Comparison of ENCODE assay signal across 12 cellular contexts in the genomic region with DNA sequence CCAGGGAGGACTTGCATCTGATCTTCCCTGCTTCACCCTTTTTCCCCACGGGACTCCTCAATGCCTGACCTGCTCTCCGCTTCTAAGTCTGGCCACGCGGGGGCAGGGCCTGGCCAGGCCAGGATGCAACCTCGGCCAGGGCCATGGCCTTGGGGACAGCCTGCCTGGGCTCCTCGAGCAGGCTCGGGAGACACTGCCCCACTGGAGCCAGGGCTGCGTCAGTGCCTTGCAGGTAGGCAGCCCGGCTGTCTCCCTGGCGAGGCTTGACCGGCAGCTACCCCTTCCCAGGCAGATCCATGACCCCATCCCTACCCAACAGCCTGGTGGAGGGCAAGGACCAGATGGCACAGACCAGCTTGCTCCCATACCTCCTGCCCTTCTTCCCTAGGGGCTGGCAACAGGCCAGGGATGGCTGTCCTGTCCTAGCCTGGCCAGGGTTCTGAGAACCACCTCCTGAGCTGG. TPM values are rescaled to one million over a fixed set of nuclear protein-coding genes. Genes with fewer than 3 reads are reported as not detected.
DNase-seq lines count a peak whose midpoint lies in the region; ATAC-seq and TF ChIP-seq lines count a peak whose summit lies in the region.
"Had no signal": no experiment of that assay in that cellular context is flagged by ENCODE, and none has a peak within 500 bp of the region (broad histone marks: within the 10 kb centered on the region; RNA-seq: fewer than 3 reads in every experiment).

No MANE protein-coding gene starts in this region.

- DNase-seq in Daoy (ENCODE audit: low read depth): peak; percentile 63
- peak; percentile 68 to 71 for DNase-seq in heart right ventricle
- peak in 4 of 5 donors; percentile 22 to 57 (median 40) for DNase-seq in ovary
- no peak for DNase-seq in cerebellum (ENCODE audit: low spot score)
- DNase-seq in activated CD8-positive, alpha-beta T cell treated with anti-CD3 and anti-CD28 coated beads, Interleukin-2, amount 10 ng/mL, durations not matched to agents 7 days and 5 days: no peak
- no peak for DNase-seq in activated gamma-delta T cell (lab: John Stamatoyannopoulos, UW)
- DNase-seq: activated CD4-positive, alpha-beta T cell treated with anti-CD3 and anti-CD28 coated beads, Interleukin-2, amount 10 ng/mL, durations not matched to agents 7 days and 5 days; NCI-H1436 had no signal

- TF ChIP-seq POLR2A in ovary (IDR thresholded peaks at IDR 0.05): no peak

- TF ChIP-seq CTCF in heart right ventricle (IDR thresholded peaks at IDR 0.05) (peak; percentile 30 to 74 (median 63)), ovary (IDR thresholded peaks at IDR 0.05) (no peak)

- H3K9me3 ChIP-seq in heart right ventricle (no peaks in the 10 kb centered on the region), ovary (no peaks in the 10 kb centered on the region)
- H3K9me3 ChIP-seq: BLaER1, Peyer's patch had no signal

- peaks cover 0 to 6% (median 0%) of the 10 kb centered on the region in 9 donors for H3K36me3 ChIP-seq in heart right ventricle
- no peaks in the 10 kb centered on the region for H3K36me3 ChIP-seq in ovary
- H3K36me3 ChIP-seq: BLaER1, Peyer's patch had no signal

- peaks cover 3% of the 10 kb centered on the region for H3K4me1 Mint-ChIP-seq in activated CD8-positive, alpha-beta T cell treated with anti-CD3 and anti-CD28 coated beads, Interleukin-2, amount 10 ng/mL, durations not matched to agents 7 days and 5 days (ENCODE audit: low read depth)

- CTCF ChIA-PET in activated CD8-positive, alpha-beta T cell treated with anti-CD3 and anti-CD28 coated beads, Interleukin-2, amount 10 ng/mL, durations not matched to agents 7 days and 5 days (lab: Charles Lee): no interaction called here

- H3K27me3 Mint-ChIP-seq in activated CD8-positive, alpha-beta T cell treated with anti-CD3 and anti-CD28 coated beads, Interleukin-2, amount 10 ng/mL, durations not matched to agents 7 days and 5 days (ENCODE audit: low read depth): peaks cover 12% of the 10 kb centered on the region

- H3K27me3 ChIP-seq in heart right ventricle (peaks cover 17 to 94% (median 71%) of the 10 kb centered on the region in 7 donors), ovary (peaks cover 8% of the 10 kb centered on the region)

- intact Hi-C loops in heart right ventricle (cut with DNase I) (loop anchor here (1.0 to 10.0 kb wide), 16 partner anchors 216 to 357 kb away; no protein-coding TSS in a partner anchor), ovary (cut with DNase I) (loop anchor here (2.0 to 10.0 kb wide), 4 partner anchors 159 to 346 kb away; no protein-coding TSS in a partner anchor)

- H3K4me1 ChIP-seq in heart right ventricle (peaks cover 4 to 75% (median 38%) of the 10 kb centered on the region in 9 donors), ovary (ENCODE audit: insufficient read depth) (peaks cover 11% of the 10 kb centered on the region)

- ATAC-seq in SK-N-SH treated with all-trans-retinoic acid at 6 μM for 48 hours: peak; percentile 82
- peak; percentile 43 to 89 (median 76) for ATAC-seq in heart right ventricle
- no peak for ATAC-seq in GM21576 (IDR thresholded peaks at IDR 0.05; ENCODE audit: unreplicated experiment)
- no peak for ATAC-seq in activated CD8-positive, alpha-beta T cell treated with anti-CD3 and anti-CD28 coated beads, Interleukin-2, amount 10 ng/mL, durations not matched to agents 7 days and 5 days

- no peak overlapping the region for H3K27ac Mint-ChIP-seq in activated CD8-positive, alpha-beta T cell treated with anti-CD3 and anti-CD28 coated beads, Interleukin-2, amount 10 ng/mL, durations not matched to agents 7 days and 5 days
- H3K27ac Mint-ChIP-seq: activated CD4-positive, alpha-beta T cell treated with anti-CD3 and anti-CD28 coated beads, Interleukin-2, amount 10 ng/mL, durations not matched to agents 7 days and 5 days had no signal

- no peak overlapping the region for H3K4me3 Mint-ChIP-seq in activated CD8-positive, alpha-beta T cell treated with anti-CD3 and anti-CD28 coated beads, Interleukin-2, amount 10 ng/mL, durations not matched to agents 7 days and 5 days
- H3K4me3 Mint-ChIP-seq: activated CD4-positive, alpha-beta T cell treated with anti-CD3 and anti-CD28 coated beads, Interleukin-2, amount 10 ng/mL, durations not matched to agents 7 days and 5 days had no signal

- POLR2A ChIA-PET in activated CD8-positive, alpha-beta T cell treated with anti-CD3 and anti-CD28 coated beads, Interleukin-2, amount 10 ng/mL, durations not matched to agents 7 days and 5 days (lab: Charles Lee): no interaction called here

- H3K4me3 ChIP-seq in heart right ventricle (peak overlapping the region in 9 of 10 donors; percentile 50 to 81 (median 59)), ovary (no peak overlapping the region)
- H3K4me3 ChIP-seq: BLaER1, Peyer's patch had no signal

- no peak for TF ChIP-seq EP300 in ovary (IDR thresholded peaks at IDR 0.05)

- no peaks in the 10 kb centered on the region for H3K36me3 Mint-ChIP-seq in activated CD8-positive, alpha-beta T cell treated with anti-CD3 and anti-CD28 coated beads, Interleukin-2, amount 10 ng/mL, durations not matched to agents 7 days and 5 days (ENCODE audit: low read depth)

- no peaks in the 10 kb centered on the region for H3K9me3 Mint-ChIP-seq in activated CD8-positive, alpha-beta T cell treated with anti-CD3 and anti-CD28 coated beads, Interleukin-2, amount 10 ng/mL, durations not matched to agents 7 days and 5 days (ENCODE audit: insufficient read depth)
- H3K9me3 Mint-ChIP-seq: activated CD4-positive, alpha-beta T cell treated with anti-CD3 and anti-CD28 coated beads, Interleukin-2, amount 10 ng/mL, durations not matched to agents 7 days and 5 days had no signal

- 22 to 23% methylated on average over 11 of the region's 11 CpGs for WGBS in heart right ventricle, 2 donors
- WGBS in ovary, 3 donors: 48 to 59% (median 51%) methylated on average over 9 to 11 of the region's 11 CpGs

- H3K27ac ChIP-seq in heart right ventricle: peak overlapping the region in 9 of 10 donors; percentile 72 to 93 (median 85)
- no peak overlapping the region for H3K27ac ChIP-seq in ovary
- H3K27ac ChIP-seq: BLaER1, Peyer's patch had no signal

TF ChIP-seq in SK-N-SH treated with all-trans-retinoic acid at 6 μM for 48 hours, 23 proteins besides CTCF, POLR2A, EP300 and RAD21:
- TF ChIP-seq ZFP30 (CRISPR knock-in tag; IDR thresholded peaks at IDR 0.05): no peak

RNA-seq across cellular contexts. Expression of gene PRDM16, which starts 2.7 kb away (rescaled TPM):
- 0.91 and 3.1 TPM in 2 replicates for total RNA-seq in Daoy (2014; rRNA removed; shearing (Covaris generic))
- total RNA-seq in heart right ventricle: 10 to 100 TPM; 11.7 to 25.9 (median 14.8) TPM
- polyA plus RNA-seq in heart right ventricle: 10 to 100 TPM in 1 of 2 donors, 1 to 10 TPM in 1; 4.1 to 16.8 TPM
- 10 to 100 TPM in 2 of 7 donors, 1 to 10 TPM in 5; 1.1 to 17.3 (median 4.3) TPM for total RNA-seq in ovary
- polyA plus RNA-seq in ovary: 1 to 10 TPM; 1.3 to 1.9 TPM
- 5.0 TPM for total RNA-seq in cerebellum
- under 1 TPM; 0.18 to 0.21 TPM for total RNA-seq in activated CD8-positive, alpha-beta T cell treated with anti-CD3 and anti-CD28 coated beads, Interleukin-2, amount 10 ng/mL, durations not matched to agents 7 days and 5 days

RNA-seq across cellular contexts. Expression of gene ACTRT2, which starts 45.0 kb away (rescaled TPM):
- not detected in 2 replicates for total RNA-seq in Daoy (2014; rRNA removed; shearing (Covaris generic))
- not detected for total RNA-seq in heart right ventricle
- polyA plus RNA-seq in heart right ventricle: not detected
- not detected for total RNA-seq in ovary
- not detected for polyA plus RNA-seq in ovary
- not detected for total RNA-seq in cerebellum
- not detected for total RNA-seq in activated CD8-positive, alpha-beta T cell treated with anti-CD3 and anti-CD28 coated beads, Interleukin-2, amount 10 ng/mL, durations not matched to agents 7 days and 5 days
- total RNA-seq: activated CD4-positive, alpha-beta T cell treated with anti-CD3 and anti-CD28 coated beads, Interleukin-2, amount 10 ng/mL, durations not matched to agents 7 days and 5 days; Peyer's patch had no signal

Comparison
In these comparisons a context has a peak if more than half of its experiments do, and no peak if none do; other contexts are left out.
1. DNase-seq: peak in Daoy (single experiment), heart right ventricle (2 of 2) and ovary (4 of 5); none in cerebellum (single experiment), activated CD8-positive, alpha-beta T cell treated with anti-CD3 and anti-CD28 coated beads, Interleukin-2, amount 10 ng/mL, durations not matched to agents 7 days and 5 days (single experiment) and activated gamma-delta T cell (single experiment).
2. ATAC-seq: peak in SK-N-SH treated with all-trans-retinoic acid at 6 μM for 48 hours (single experiment) and heart right ventricle (8 of 8); none in GM21576 (single experiment) and activated CD8-positive, alpha-beta T cell treated with anti-CD3 and anti-CD28 coated beads, Interleukin-2, amount 10 ng/mL, durations not matched to agents 7 days and 5 days (single experiment).
3. H3K27ac ChIP-seq: peak in heart right ventricle (9 of 10); none in ovary (0 of 2).
4. CTCF ChIP-seq: peak in heart right ventricle (9 of 9); none in ovary (0 of 3).